ENCODE assay signal across 17 cellular contexts in the genomic region with DNA sequence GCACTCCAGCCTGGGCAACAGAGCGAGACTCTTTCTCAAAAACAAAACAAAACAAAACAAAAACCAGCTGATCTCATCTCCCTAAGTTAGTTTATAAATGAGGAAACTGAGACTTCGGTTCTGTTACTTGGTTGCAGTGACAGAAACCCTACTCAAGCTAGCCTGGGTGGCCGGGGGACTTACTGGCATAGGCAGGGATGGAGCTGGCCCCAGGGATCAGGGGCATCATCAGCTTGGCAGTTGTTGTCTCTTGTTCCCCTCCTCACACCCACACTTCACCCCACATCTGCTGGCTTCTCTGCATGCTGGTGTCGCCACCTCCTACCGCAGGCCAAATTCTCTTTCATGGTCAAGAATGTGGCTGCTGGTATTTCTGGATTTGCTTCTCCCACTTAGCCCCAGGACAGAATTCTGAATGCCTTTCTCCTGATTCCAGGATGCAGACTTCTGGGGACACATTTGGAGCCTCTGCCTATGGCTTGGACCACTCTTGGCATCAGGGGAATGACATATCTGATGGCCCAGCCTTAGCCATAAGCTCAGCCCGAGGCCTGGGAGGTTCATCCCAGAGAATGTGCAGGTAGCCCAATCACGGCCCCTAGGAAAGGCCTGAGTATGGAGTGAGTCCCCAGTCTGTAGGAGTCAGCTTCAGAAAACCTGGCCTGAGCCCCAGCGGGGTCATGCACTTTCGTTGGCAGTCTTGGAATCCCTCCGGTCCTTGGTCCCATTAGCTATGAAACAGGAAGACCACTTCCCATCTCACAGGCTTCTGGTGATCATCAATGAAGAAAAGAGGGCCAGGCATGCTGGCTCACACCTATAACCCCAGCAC. TPM values are rescaled to one million over a fixed set of nuclear protein-coding genes. Genes with fewer than 3 reads are reported as not detected.
A peak's percentile ranks its signal among the peaks of the same experiment; 100 is the strongest.
DNase-seq lines count a peak whose midpoint lies in the region; ATAC-seq and TF ChIP-seq lines count a peak whose summit lies in the region.
"Had no signal": no experiment of that assay in that cellular context is flagged by ENCODE, and none has a peak within 500 bp of the region (broad histone marks: within the 10 kb centered on the region; RNA-seq: fewer than 3 reads in every experiment).

No MANE protein-coding gene starts in this region.

- H2AK5ac ChIP-seq in IMR-90 (ENCODE audit: low read depth, low read length) (no peak overlapping the region), neuronal stem cell (ENCODE audit: low read depth, low read length) (peak overlapping the region; percentile 22)

- H2BK20ac ChIP-seq in IMR-90 (ENCODE audit: low read depth, low read length) = 0 out of 2 replicates have a peak overlapping the region, but pooled peaks have one; percentile 21

- no peak overlapping the region for H4K5ac ChIP-seq in IMR-90 (ENCODE audit: low read depth, low read length)

- H3K27ac ChIP-seq in IMR-90 (ENCODE audit: insufficient read depth, low read length) (no peak overlapping the region), neuronal stem cell (replicated peaks; ENCODE audit: low read length) (no peak overlapping the region), dorsolateral prefrontal cortex (no peak overlapping the region), aorta (ENCODE audit: low read depth in 1 of 2, low read length in 2 of 2) (no peak overlapping the region)
- H3K27ac ChIP-seq: psoas muscle, uterus, VCaP had no signal

- peaks cover 4% of the 10 kb centered on the region; the same call in 1 of the 2 replicates for H3K4me1 ChIP-seq in IMR-90 (ENCODE audit: control insufficient read depth, insufficient read depth, low read length)
- no peaks in the 10 kb centered on the region for H3K4me1 ChIP-seq in neuronal stem cell (ENCODE audit: control insufficient read depth in 2 of 2, insufficient read depth in 1 of 2, low read depth in 1 of 2, low read length in 2 of 2)
- no peaks in the 10 kb centered on the region for H3K4me1 ChIP-seq in aorta (ENCODE audit: control insufficient read depth in 1 of 2, insufficient read depth in 2 of 2, low read length in 2 of 2)
- H3K4me1 ChIP-seq: psoas muscle, uterus had no signal

- no peaks in the 10 kb centered on the region for H3K9me3 Mint-ChIP-seq in nephron progenitor cell
- H3K9me3 Mint-ChIP-seq: memory B cell had no signal

- peak; percentile 24 for DNase-seq in ELR (ENCODE audit: low read depth)
- DNase-seq in IMR-90 = no peak
- no peak for DNase-seq in neuronal stem cell (ENCODE audit: low spot score)
- no peak for DNase-seq in nephron progenitor cell
- no peak for DNase-seq in dorsolateral prefrontal cortex
- DNase-seq in aorta = no peak
- no peak for DNase-seq in RKO (ENCODE audit: low spot score)
- DNase-seq: activated CD4-positive, alpha-beta T cell treated with anti-CD3 and anti-CD28 coated beads, Interleukin-2, amount 50 U/mL, for 4 hours; caudate nucleus; NCI-H524; psoas muscle; stimulated activated CD8-positive, alpha-beta memory T cell treated with anti-CD3 and anti-CD28 coated beads, Interleukin-4, amount 100 ng/mL, for 48 hours; T-helper 17 cell; uterus had no signal

- no peak overlapping the region for H3K18ac ChIP-seq in IMR-90 (ENCODE audit: low read depth, low read length)
- H3K18ac ChIP-seq in neuronal stem cell (ENCODE audit: low read length) = no peak overlapping the region

- H3K4me2 ChIP-seq in IMR-90 (ENCODE audit: low read depth, low read length) = no peak overlapping the region
- H3K4me2 ChIP-seq in neuronal stem cell (ENCODE audit: insufficient read depth, low read length, poor library complexity, severe bottlenecking) = no peak overlapping the region

- peaks cover 31% of the 10 kb centered on the region for H3K27me3 Mint-ChIP-seq in nephron progenitor cell (ENCODE audit: low read depth, poor library complexity)

- no peak overlapping the region for H2AK9ac ChIP-seq in IMR-90 (replicated peaks; ENCODE audit: low read depth, low read length, poor library complexity)

- H4K8ac ChIP-seq in IMR-90 (ENCODE audit: low read depth in 2 of 2, low read length in 2 of 2) (no peak overlapping the region), neuronal stem cell (ENCODE audit: low read depth, low read length) (no peak overlapping the region)

- H2BK5ac ChIP-seq in IMR-90 (ENCODE audit: low read depth, low read length, poor library complexity, severe bottlenecking) = no peak overlapping the region
- no peak overlapping the region for H2BK5ac ChIP-seq in neuronal stem cell (ENCODE audit: low read length)

- no peak overlapping the region for H2AFZ ChIP-seq in IMR-90 (replicated peaks; ENCODE audit: low read length, poor library complexity)
- no peak overlapping the region for H2AFZ ChIP-seq in neuronal stem cell (ENCODE audit: low read length)

- H3K27ac Mint-ChIP-seq in nephron progenitor cell = no peak overlapping the region
- H3K27ac Mint-ChIP-seq: memory B cell, T-helper 17 cell had no signal

- H3K14ac ChIP-seq in IMR-90 (replicated peaks; ENCODE audit: low read depth, low read length) (no peak overlapping the region), neuronal stem cell (ENCODE audit: low read length) (peak overlapping the region; percentile 82)

- no peak overlapping the region for H3K56ac ChIP-seq in IMR-90 (ENCODE audit: extremely low read depth, insufficient read depth, low read length)

- H2BK120ac ChIP-seq in IMR-90 (ENCODE audit: low read depth, low read length) = no peak overlapping the region
- H2BK120ac ChIP-seq in neuronal stem cell (ENCODE audit: low read depth, low read length) = no peak overlapping the region

- H4K91ac ChIP-seq in IMR-90 (ENCODE audit: insufficient read depth, low read depth, low read length) (no peak overlapping the region), neuronal stem cell (ENCODE audit: low read depth, low read length, poor library complexity) (no peak overlapping the region)

- no CpG with 5 or more reads among the region's 10 CpGs for WGBS in IMR-90 (ENCODE audit: extremely low coverage in 2 of 2, insufficient read length in 1 of 2), 2 experiments
- no CpG with 5 or more reads among the region's 10 CpGs for WGBS in neuronal stem cell (ENCODE audit: extremely low coverage in 2 of 2, insufficient read length in 2 of 2, insufficient replicate concordance in 1 of 2), 2 donors
- WGBS in aorta, 2 donors = 90 to 92% methylated on average over 10 of the region's 10 CpGs

- no peak overlapping the region for H2BK12ac ChIP-seq in neuronal stem cell (ENCODE audit: low read length)

- in situ Hi-C loops in IMR-90 (cut with MboI; ENCODE audit: low sequenced_read_pairs) = no loop called here

- H3K27me3 ChIP-seq in IMR-90 (ENCODE audit: control insufficient read depth, insufficient read depth, low read length) = peaks cover 24% of the 10 kb centered on the region
- H3K27me3 ChIP-seq in neuronal stem cell (ENCODE audit: control insufficient read depth in 3 of 3, insufficient read depth in 3 of 3, low read depth in 1 of 3, low read length in 3 of 3) = peaks cover 0 to 8% (median 0%) of the 10 kb centered on the region in 3 experiments
- H3K27me3 ChIP-seq in dorsolateral prefrontal cortex = no peaks in the 10 kb centered on the region
- no peaks in the 10 kb centered on the region for H3K27me3 ChIP-seq in aorta (ENCODE audit: control insufficient read depth in 1 of 2, insufficient read depth in 2 of 2, low read length in 1 of 2)
- H3K27me3 ChIP-seq: uterus had no signal

- H3K9ac ChIP-seq in IMR-90 (ENCODE audit: low read depth, low read length) (no peak overlapping the region), neuronal stem cell (ENCODE audit: low read depth, low read length, poor library complexity) (no peak overlapping the region)

- POLR2A ChIA-PET in IMR-90 (lab: Charles Lee; ENCODE audit: unreplicated experiment) = no interaction called here

- no peaks in the 10 kb centered on the region for H3K9me1 ChIP-seq in IMR-90 (ENCODE audit: insufficient read depth, low read length)

- peaks cover 4% of the 10 kb centered on the region for H3K9me3 ChIP-seq in IMR-90 (ENCODE audit: control insufficient read depth, insufficient read depth, low read length)
- H3K9me3 ChIP-seq in neuronal stem cell (replicated peaks in 1 of 2; ENCODE audit: control insufficient read depth in 2 of 2, insufficient read depth in 1 of 2, low read depth in 1 of 2, low read length in 2 of 2) = no peaks in the 10 kb centered on the region
- peaks cover 5% of the 10 kb centered on the region for H3K9me3 ChIP-seq in aorta (ENCODE audit: control insufficient read depth, low read length)
- H3K9me3 ChIP-seq: psoas muscle, uterus had no signal

- no peak for TF ChIP-seq POLR2A in IMR-90 (IDR thresholded peaks at IDR 0.05; ENCODE audit: low read depth, low read length)

- no peak overlapping the region for H3K4me3 Mint-ChIP-seq in nephron progenitor cell
- H3K4me3 Mint-ChIP-seq: memory B cell, T-helper 17 cell had no signal

- H3K4me1 Mint-ChIP-seq in nephron progenitor cell = no peaks in the 10 kb centered on the region
- H3K4me1 Mint-ChIP-seq: memory B cell, T-helper 17 cell had no signal

- TF ChIP-seq RAD21 in IMR-90 (IDR thresholded peaks at IDR 0.05; ENCODE audit: low read length) = no peak

- no peaks in the 10 kb centered on the region for H4K20me1 ChIP-seq in IMR-90 (ENCODE audit: insufficient read depth, low read length)

- no peaks in the 10 kb centered on the region for H3K79me1 ChIP-seq in IMR-90 (ENCODE audit: low read depth in 1 of 2, low read length in 2 of 2)
- H3K79me1 ChIP-seq in neuronal stem cell (ENCODE audit: low read depth, low read length) = no peaks in the 10 kb centered on the region

- TF ChIP-seq CTCF in IMR-90 (conservative IDR thresholded peaks at IDR 0.05; ENCODE audit: low read depth, low read length) (no peak), nephron progenitor cell (IDR thresholded peaks at IDR 0.05) (no peak), dorsolateral prefrontal cortex (IDR thresholded peaks at IDR 0.05 in 54 of 56, conservative IDR thresholded peaks at IDR 0.05 in 2 of 56; ENCODE audit: low read depth in 1 of 56, partially characterized antibody in 56 of 56) (no peak)

- H3K36me3 ChIP-seq in IMR-90 (ENCODE audit: control insufficient read depth, insufficient read depth, low read length) (no peaks in the 10 kb centered on the region), neuronal stem cell (replicated peaks in 1 of 2; ENCODE audit: control insufficient read depth in 2 of 2, insufficient read depth in 2 of 2, low read length in 2 of 2) (no peaks in the 10 kb centered on the region), aorta (ENCODE audit: control insufficient read depth in 1 of 2, insufficient read depth in 2 of 2, low read length in 1 of 2) (no peaks in the 10 kb centered on the region)
- H3K36me3 ChIP-seq: uterus had no signal

- intact Hi-C loops in IMR-90 (cut with micrococcal nuclease) (no loop called here), dorsolateral prefrontal cortex (cut with DNase I) (no loop called here), aorta (cut with DNase I) (no loop called here)

- no peak overlapping the region for H2BK15ac ChIP-seq in IMR-90 (ENCODE audit: low read depth, low read length)
- H2BK15ac ChIP-seq in neuronal stem cell (ENCODE audit: low read length) = no peak overlapping the region

- no TSS peak for BruUV-seq in IMR-90 (replicated peaks; lab: Mats Ljungman, UMichigan)

- no peak overlapping the region for H3K4me3 ChIP-seq in IMR-90 (ENCODE audit: insufficient read depth, low read depth, low read length)
- no peak overlapping the region for H3K4me3 ChIP-seq in neuronal stem cell (ENCODE audit: low read length in 2 of 2)
- no peak overlapping the region for H3K4me3 ChIP-seq in dorsolateral prefrontal cortex
- no peak overlapping the region for H3K4me3 ChIP-seq in aorta (ENCODE audit: low read length in 2 of 2)
- H3K4me3 ChIP-seq: psoas muscle, uterus had no signal

- H3K23ac ChIP-seq in IMR-90 (ENCODE audit: low read depth, low read length) = no peak overlapping the region
- H3K23ac ChIP-seq in neuronal stem cell (ENCODE audit: low read depth, low read length, poor library complexity) = no peak overlapping the region

- CTCF ChIA-PET in IMR-90 (lab: Yijun Ruan, JAX) = interaction anchor here (0.7 kb wide), 1 partner anchor 187 kb away, joined by 4 read pairs; no protein-coding TSS in a partner anchor

- H3K36me3 Mint-ChIP-seq in nephron progenitor cell (ENCODE audit: low read depth) = no peaks in the 10 kb centered on the region
- H3K36me3 Mint-ChIP-seq: memory B cell had no signal

- ATAC-seq in GM21526 (IDR thresholded peaks at IDR 0.05; ENCODE audit: low FRiP score, unreplicated experiment) (peak; percentile 32), IMR-90 (ENCODE audit: low read depth) (no peak), aorta (ENCODE audit: low FRiP score) (no peak)
- ATAC-seq: psoas muscle, T-helper 17 cell had no signal

- no peak overlapping the region; the same call in 1 of the 2 replicates for H3K4ac ChIP-seq in IMR-90 (ENCODE audit: low read depth, low read length)
- no peak overlapping the region for H3K4ac ChIP-seq in neuronal stem cell (ENCODE audit: low read length)

- dilution Hi-C loops in IMR-90 (cut with HindIII; ENCODE audit: low sequenced_read_pairs, unreplicated experiment) = no loop called here

RNA-seq across cellular contexts. Expression of a gene that starts 41.6 kb away (rescaled TPM):
- 74.2 and 81.0 TPM in 2 replicates for total RNA-seq in IMR-90 (2012; rRNA removed)
- 80.2 and 86.6 TPM in 2 replicates for polyA plus RNA-seq in IMR-90 (2012; rRNA removed)
- polyA plus RNA-seq in IMR-90 (2012; cell fraction: cytosol; rRNA removed) = 63.0 and 104 TPM in 2 replicates
- 167 and 220 TPM in 2 replicates for polyA plus RNA-seq in IMR-90 (2012; cell fraction: nucleus; rRNA removed; ENCODE audit: low replicate concordance)
- 55.2 TPM for polyA plus RNA-seq in neuronal stem cell (2013, experiment 1 of 2)
- polyA plus RNA-seq in neuronal stem cell (2013, experiment 2 of 2) = 52.9 TPM
- 10 to 100 TPM; 31.4 to 73.2 (median 44.4) TPM for total RNA-seq in dorsolateral prefrontal cortex
- total RNA-seq in aorta = 10 to 100 TPM; 85.5 to 85.7 TPM
- 10 to 100 TPM; 32.4 to 51.9 TPM for polyA plus RNA-seq in aorta
